In genomic region chr7:77837275-77837674, GRCh38 we compare ENCODE assay signal across 1 cellular context.
TF ChIP-seq lines count a peak whose summit lies in the region.

No MANE protein-coding gene starts in this region.

TF ChIP-seq in GM12878, 131 proteins besides CTCF, POLR2A, EP300 and RAD21:
- no peak for TF ChIP-seq ATF2 (IDR thresholded peaks at IDR 0.05; ENCODE audit: low read length)
- peak; percentile 16; the same call in 1 of the 2 replicates for TF ChIP-seq ATF7 (IDR thresholded peaks at IDR 0.05; ENCODE audit: low read depth)
